In the genomic region with DNA sequence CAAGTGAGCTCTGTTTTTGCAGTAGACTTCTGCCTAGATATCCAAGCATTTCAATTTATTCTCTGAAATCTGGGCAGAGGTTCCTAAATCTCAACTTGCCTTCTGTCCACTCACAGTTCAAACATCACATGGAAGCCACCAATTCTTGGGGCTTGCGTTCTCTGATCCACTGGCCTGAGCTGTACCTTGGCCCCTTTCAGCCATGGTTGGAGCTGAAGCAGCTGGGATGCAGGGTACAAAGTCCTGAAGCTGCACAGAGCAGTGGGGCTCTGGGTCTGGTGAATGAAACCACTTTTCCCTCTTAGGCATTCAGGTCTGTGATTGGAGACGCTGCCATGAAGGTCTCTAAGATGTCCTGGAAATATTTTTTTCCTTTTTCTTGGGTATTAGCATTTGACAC, we compare ENCODE assay signal across 8 cellular contexts.
"Had no signal": no experiment of that assay in that cellular context is flagged by ENCODE, and none has a peak within 500 bp of the region (broad histone marks: within the 10 kb centered on the region; RNA-seq: fewer than 3 reads in every experiment).

No MANE protein-coding gene starts in this region.

- ATAC-seq: GM12878 had no signal

- FAIRE-seq: G401.6, GM12878, GM12891, GM12892, GM18507, GM19239 had no signal

- H3K4me3 ChIP-seq: GM12878 had no signal

- DNase-seq: GDM1, GF-D8 had no signal
